Comparison of ENCODE assay signal across 13 cellular contexts in the genomic region with DNA sequence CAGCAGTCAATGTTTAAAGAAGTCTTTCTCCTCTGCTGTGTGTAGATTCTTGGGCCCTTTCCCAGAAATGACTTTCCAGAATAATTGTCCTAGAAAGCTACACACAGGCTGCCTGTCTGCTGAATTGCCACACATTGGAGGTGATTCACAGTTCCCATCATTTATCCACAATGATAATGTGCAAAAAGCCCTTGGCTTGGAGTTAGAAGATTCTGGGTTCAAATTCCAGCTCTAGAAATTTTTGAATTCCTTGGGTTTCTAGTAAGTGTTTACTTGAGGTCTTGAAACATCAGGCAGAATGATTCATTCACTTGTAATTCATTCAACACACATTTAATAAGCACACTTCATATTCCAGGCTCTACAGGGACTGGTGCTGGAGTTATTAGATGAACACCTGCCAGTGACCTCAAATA. TPM values are rescaled to one million over a fixed set of nuclear protein-coding genes. Genes with fewer than 3 reads are reported as not detected.
DNase-seq lines count a peak whose midpoint lies in the region; ATAC-seq and TF ChIP-seq lines count a peak whose summit lies in the region.
"Had no signal": no experiment of that assay in that cellular context is flagged by ENCODE, and none has a peak within 500 bp of the region (broad histone marks: within the 10 kb centered on the region; RNA-seq: fewer than 3 reads in every experiment).

No MANE protein-coding gene starts in this region.

- H3K9me3 ChIP-seq in MG63 = no peaks in the 10 kb centered on the region
- H3K9me3 ChIP-seq: thyroid gland had no signal

- no peaks in the 10 kb centered on the region for H3K9me3 Mint-ChIP-seq in activated T-cell treated with anti-CD3 and anti-CD28 coated beads, Interleukin-2, amount 50 U/mL, for 24 hours
- H3K9me3 Mint-ChIP-seq: mesothelial cell of epicardium had no signal

- no peak overlapping the region for H3K4me3 ChIP-seq in MG63
- no peak overlapping the region for H3K4me3 ChIP-seq in astrocyte of the cerebellum (ENCODE audit: low read depth, low read length)
- H3K4me3 ChIP-seq in H7 (ENCODE audit: insufficient read depth, low read depth, low read length) = no peak overlapping the region
- H3K4me3 ChIP-seq: thyroid gland had no signal

- DNase-seq in Ammon's horn (ENCODE audit: low spot score) (peak; percentile 57), MG63 (peak; percentile 68), astrocyte of the cerebellum (ENCODE audit: low read depth) (peak; percentile 92), left lobe of liver (ENCODE audit: low spot score) (no peak), H7 (no peak), NCI-H1694 (lab: John Stamatoyannopoulos, UW) (no peak)
- DNase-seq in activated T-cell treated with anti-CD3 and anti-CD28 coated beads, Interleukin-2, amount 50 U/mL, for 24 hours = no peak
- DNase-seq: activated T-cell treated with anti-CD3 and anti-CD28 coated beads, Interleukin-2, amount 50 U/mL, for 48 hours; effector CD4-positive, alpha-beta T cell; T-helper 2 cell; thyroid gland had no signal

- in situ Hi-C loops in astrocyte of the cerebellum (cut with HindIII; ENCODE audit: low sequenced_read_pairs) = no loop called here

- H3K36me3 ChIP-seq in MG63 = no peaks in the 10 kb centered on the region
- no peaks in the 10 kb centered on the region for H3K36me3 ChIP-seq in H7 (replicated peaks; ENCODE audit: control insufficient read depth, insufficient read depth, low read length)
- H3K36me3 ChIP-seq: thyroid gland had no signal

- ATAC-seq in left lobe of liver (peak; percentile 28), GM19035 (IDR thresholded peaks at IDR 0.05; ENCODE audit: unreplicated experiment) (no peak)

- H3K27me3 Mint-ChIP-seq in activated T-cell treated with anti-CD3 and anti-CD28 coated beads, Interleukin-2, amount 50 U/mL, for 24 hours = peaks cover 19% of the 10 kb centered on the region

- no peak for TF ChIP-seq CTCF in astrocyte of the cerebellum (IDR thresholded peaks at IDR 0.05; ENCODE audit: low read depth, low read length, missing control alignments)

- no peak overlapping the region for H3K4me3 Mint-ChIP-seq in activated T-cell treated with anti-CD3 and anti-CD28 coated beads, Interleukin-2, amount 50 U/mL, for 24 hours
- H3K4me3 Mint-ChIP-seq: mesothelial cell of epicardium had no signal

- H3K27ac Mint-ChIP-seq in activated T-cell treated with anti-CD3 and anti-CD28 coated beads, Interleukin-2, amount 50 U/mL, for 24 hours = no peak overlapping the region
- H3K27ac Mint-ChIP-seq: mesothelial cell of epicardium had no signal

- no peaks in the 10 kb centered on the region for H3K36me3 Mint-ChIP-seq in activated T-cell treated with anti-CD3 and anti-CD28 coated beads, Interleukin-2, amount 50 U/mL, for 24 hours (ENCODE audit: low read depth)
- H3K36me3 Mint-ChIP-seq: mesothelial cell of epicardium had no signal

- H3K4me1 Mint-ChIP-seq in activated T-cell treated with anti-CD3 and anti-CD28 coated beads, Interleukin-2, amount 50 U/mL, for 24 hours (ENCODE audit: low read depth) = no peaks in the 10 kb centered on the region

- H3K27me3 ChIP-seq in MG63 = no peaks in the 10 kb centered on the region
- H3K27me3 ChIP-seq in H7 (ENCODE audit: control insufficient read depth, insufficient read depth, low read length) = no peaks in the 10 kb centered on the region
- H3K27me3 ChIP-seq: thyroid gland had no signal

RNA-seq across cellular contexts. Expression of a gene that starts 28.6 kb away (rescaled TPM):
- total RNA-seq in MG63 (2014; rRNA removed; shearing (Covaris generic); ENCODE audit: low replicate concordance) = 2.0 and 3.1 TPM in 2 replicates
- 51.4 TPM for total RNA-seq in left lobe of liver
- 9.1 and 11.8 TPM in 2 replicates for total RNA-seq in H7 (2014; rRNA removed; shearing (Covaris generic))

Comparison
In these comparisons a context has a peak if more than half of its experiments do, and no peak if none do; other contexts are left out.
1. DNase-seq: peak in Ammon's horn (single experiment), MG63 (single experiment) and astrocyte of the cerebellum (single experiment); none in left lobe of liver (single experiment), activated T-cell treated with anti-CD3 and anti-CD28 coated beads, Interleukin-2, amount 50 U/mL, for 24 hours (single experiment), H7 (single experiment) and NCI-H1694 (single experiment).